ENCODE assay signal across 1 cellular context in the genomic region with DNA sequence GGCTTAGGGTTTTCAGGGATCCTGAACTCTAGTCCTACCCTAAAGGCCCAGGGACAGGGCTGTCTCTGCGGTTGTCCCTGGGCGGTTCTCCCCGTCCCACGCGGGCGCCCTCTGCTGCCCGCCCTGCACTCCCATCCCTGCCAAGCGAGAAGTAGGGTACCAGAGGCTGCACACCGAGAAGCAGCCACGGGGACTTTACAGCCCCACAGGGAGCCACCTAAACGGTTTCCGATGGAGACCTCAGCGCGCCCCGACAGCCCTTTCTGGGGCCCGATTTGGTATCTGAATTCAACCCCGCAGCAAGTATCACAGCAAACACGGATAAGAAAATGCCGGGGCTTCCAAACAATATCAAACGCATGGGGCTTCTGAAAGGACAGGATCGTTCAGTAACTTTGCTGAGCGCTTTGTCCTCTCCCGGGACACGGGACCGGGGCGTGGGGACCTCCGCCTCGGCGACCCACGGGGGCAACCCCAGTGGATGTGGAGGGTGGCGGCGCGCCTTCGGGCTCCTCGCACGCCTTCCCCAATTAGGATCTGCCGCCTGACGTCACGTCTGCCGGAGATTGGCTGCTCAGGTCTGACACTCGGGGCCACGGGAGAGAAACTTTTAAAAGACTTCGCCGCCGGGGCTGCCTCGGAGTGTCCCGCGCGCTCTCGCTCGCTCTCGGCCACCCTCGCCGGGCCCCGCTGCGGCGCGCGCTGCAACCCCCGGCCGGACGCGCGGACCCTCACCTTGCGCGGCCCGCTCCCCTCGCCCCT.
TF ChIP-seq lines count a peak whose summit lies in the region.

A gene with protein sequence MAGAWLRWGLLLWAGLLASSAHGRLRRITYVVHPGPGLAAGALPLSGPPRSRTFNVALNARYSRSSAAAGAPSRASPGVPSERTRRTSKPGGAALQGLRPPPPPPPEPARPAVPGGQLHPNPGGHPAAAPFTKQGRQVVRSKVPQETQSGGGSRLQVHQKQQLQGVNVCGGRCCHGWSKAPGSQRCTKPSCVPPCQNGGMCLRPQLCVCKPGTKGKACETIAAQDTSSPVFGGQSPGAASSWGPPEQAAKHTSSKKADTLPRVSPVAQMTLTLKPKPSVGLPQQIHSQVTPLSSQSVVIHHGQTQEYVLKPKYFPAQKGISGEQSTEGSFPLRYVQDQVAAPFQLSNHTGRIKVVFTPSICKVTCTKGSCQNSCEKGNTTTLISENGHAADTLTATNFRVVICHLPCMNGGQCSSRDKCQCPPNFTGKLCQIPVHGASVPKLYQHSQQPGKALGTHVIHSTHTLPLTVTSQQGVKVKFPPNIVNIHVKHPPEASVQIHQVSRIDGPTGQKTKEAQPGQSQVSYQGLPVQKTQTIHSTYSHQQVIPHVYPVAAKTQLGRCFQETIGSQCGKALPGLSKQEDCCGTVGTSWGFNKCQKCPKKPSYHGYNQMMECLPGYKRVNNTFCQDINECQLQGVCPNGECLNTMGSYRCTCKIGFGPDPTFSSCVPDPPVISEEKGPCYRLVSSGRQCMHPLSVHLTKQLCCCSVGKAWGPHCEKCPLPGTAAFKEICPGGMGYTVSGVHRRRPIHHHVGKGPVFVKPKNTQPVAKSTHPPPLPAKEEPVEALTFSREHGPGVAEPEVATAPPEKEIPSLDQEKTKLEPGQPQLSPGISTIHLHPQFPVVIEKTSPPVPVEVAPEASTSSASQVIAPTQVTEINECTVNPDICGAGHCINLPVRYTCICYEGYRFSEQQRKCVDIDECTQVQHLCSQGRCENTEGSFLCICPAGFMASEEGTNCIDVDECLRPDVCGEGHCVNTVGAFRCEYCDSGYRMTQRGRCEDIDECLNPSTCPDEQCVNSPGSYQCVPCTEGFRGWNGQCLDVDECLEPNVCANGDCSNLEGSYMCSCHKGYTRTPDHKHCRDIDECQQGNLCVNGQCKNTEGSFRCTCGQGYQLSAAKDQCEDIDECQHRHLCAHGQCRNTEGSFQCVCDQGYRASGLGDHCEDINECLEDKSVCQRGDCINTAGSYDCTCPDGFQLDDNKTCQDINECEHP (N-terminal part only) (plus strand): TSS at position 640 of the 762 bp plus-strand sequence. CDS start 372 bp downstream, outside the sequence.

TF ChIP-seq in H1, 55 proteins besides CTCF, POLR2A, EP300 and RAD21:
- TF ChIP-seq KDM1A (IDR thresholded peaks at IDR 0.05; ENCODE audit: borderline replicate concordance, low read length) (peak; percentile 26; the same call in 1 of the 2 replicates), HDAC2 (IDR thresholded peaks at IDR 0.05; ENCODE audit: borderline replicate concordance in 1 of 2, low read depth in 2 of 2, low read length in 2 of 2) (0 out of 4 replicates have a peak, but pooled peaks of 1 of the 2 experiments have one; percentile 23), BACH1 (IDR thresholded peaks at IDR 0.05; ENCODE audit: low read length) (peak; percentile 27; the same call in 1 of the 2 replicates), PHF8 (conservative IDR thresholded peaks at IDR 0.05; ENCODE audit: low read depth, low read length) (peak; percentile 49), POU5F1 (IDR thresholded peaks at IDR 0.05; ENCODE audit: low read depth, low read length) (no peak), CREB1 (IDR thresholded peaks at IDR 0.05) (peak; percentile 69), TAF1 (IDR thresholded peaks at IDR 0.05; ENCODE audit: low read depth, low read length) (0 out of 2 replicates have a peak, but pooled peaks have one; percentile 21), FOSL1 (IDR thresholded peaks at IDR 0.05; ENCODE audit: insufficient read depth, low read depth, low read length) (no peak), KDM5A (IDR thresholded peaks at IDR 0.05; ENCODE audit: low read length) (no peak), KDM4A (IDR thresholded peaks at IDR 0.05; ENCODE audit: low read depth, low read length, severe bottlenecking) (peak; percentile 68), TEAD4 (IDR thresholded peaks at IDR 0.05; ENCODE audit: low read depth, low read length) (0 out of 2 replicates have a peak, but pooled peaks have one; percentile 16), ASH2L (IDR thresholded peaks at IDR 0.05; ENCODE audit: low read length) (peak; percentile 38), RBBP5 (IDR thresholded peaks at IDR 0.05; ENCODE audit: borderline replicate concordance, low read depth, low read length) (peak; percentile 66)
- TF ChIP-seq, protein P1, sequence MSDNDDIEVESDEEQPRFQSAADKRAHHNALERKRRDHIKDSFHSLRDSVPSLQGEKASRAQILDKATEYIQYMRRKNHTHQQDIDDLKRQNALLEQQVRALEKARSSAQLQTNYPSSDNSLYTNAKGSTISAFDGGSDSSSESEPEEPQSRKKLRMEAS (IDR thresholded peaks at IDR 0.05): peak; percentile 15; the same call in 1 of the 2 replicates
- TF ChIP-seq, protein P2, sequence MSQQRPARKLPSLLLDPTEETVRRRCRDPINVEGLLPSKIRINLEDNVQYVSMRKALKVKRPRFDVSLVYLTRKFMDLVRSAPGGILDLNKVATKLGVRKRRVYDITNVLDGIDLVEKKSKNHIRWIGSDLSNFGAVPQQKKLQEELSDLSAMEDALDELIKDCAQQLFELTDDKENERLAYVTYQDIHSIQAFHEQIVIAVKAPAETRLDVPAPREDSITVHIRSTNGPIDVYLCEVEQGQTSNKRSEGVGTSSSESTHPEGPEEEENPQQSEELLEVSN (IDR thresholded peaks at IDR 0.05): peak; percentile 19
